In genomic region chr12:92432724-92433281, GRCh38 we compare ENCODE assay signal across 14 cellular contexts.
DNase-seq lines count a peak whose midpoint lies in the region; ATAC-seq and TF ChIP-seq lines count a peak whose summit lies in the region.
"Had no signal": no experiment of that assay in that cellular context is flagged by ENCODE, and none has a peak within 500 bp of the region (broad histone marks: within the 10 kb centered on the region; RNA-seq: fewer than 3 reads in every experiment).

No MANE protein-coding gene starts in this region.

- peaks cover 0 to 7% (median 5%) of the 10 kb centered on the region in 3 donors for H3K9me3 Mint-ChIP-seq in IgD-negative memory B cell

- DNase-seq in GM06990 (ENCODE audit: extremely low read depth, insufficient read length) (peak; percentile 77), hypothalamus (lab: John Stamatoyannopoulos, UW) (no peak), SIG-M5 (lab: John Stamatoyannopoulos, UW) (no peak), osteoblast (ENCODE audit: insufficient read length, low spot score, missing footprints) (no peak)
- no peak for DNase-seq in activated effector memory CD4-positive, alpha-beta T cell treated with Interleukin-2 at 50 U/mL for 16 hours
- DNase-seq: activated CD4-positive, alpha-beta T cell treated with anti-CD3 and anti-CD28 coated beads for 1 hour; GM23248; immature natural killer cell; PC-3 had no signal

- no peak overlapping the region for H2AFZ ChIP-seq in osteoblast (ENCODE audit: low read length)
- H2AFZ ChIP-seq: GM23248 had no signal

- H4K20me1 ChIP-seq in osteoblast (ENCODE audit: insufficient read depth, low read length), result no peaks in the 10 kb centered on the region

- no peaks in the 10 kb centered on the region for H3K36me3 Mint-ChIP-seq in IgD-negative memory B cell

- H3K27ac ChIP-seq in osteoblast (ENCODE audit: low read depth, low read length), result no peak overlapping the region
- H3K27ac ChIP-seq: epithelial cell of prostate, GM23248, parathyroid adenoma had no signal

- H3K27me3 ChIP-seq in GM06990 (replicated peaks; ENCODE audit: control insufficient read depth, insufficient read depth, low read length) (no peaks in the 10 kb centered on the region), osteoblast (ENCODE audit: insufficient read depth, low read length) (no peaks in the 10 kb centered on the region)

- peaks cover 55 to 60% (median 55%) of the 10 kb centered on the region in 3 donors for H3K4me1 Mint-ChIP-seq in IgD-negative memory B cell

- H3K9me3 ChIP-seq in osteoblast (ENCODE audit: low read depth, low read length), result no peaks in the 10 kb centered on the region

- H3K4me2 ChIP-seq in osteoblast (ENCODE audit: insufficient read depth, low read length), result no peak overlapping the region

- H3K36me3 ChIP-seq in GM06990 (ENCODE audit: control insufficient read depth, insufficient read depth, low read length), result no peaks in the 10 kb centered on the region
- H3K36me3 ChIP-seq in osteoblast (ENCODE audit: insufficient read depth, low read length), result no peaks in the 10 kb centered on the region

- TF ChIP-seq CTCF in GM06990 (IDR thresholded peaks at IDR 0.05; ENCODE audit: insufficient read depth, low read length, poor library complexity, severe bottlenecking) (no peak), osteoblast (IDR thresholded peaks at IDR 0.05; ENCODE audit: extremely low read depth, low read depth, low read length) (no peak)

- no peaks in the 10 kb centered on the region for H3K27me3 Mint-ChIP-seq in IgD-negative memory B cell

- no peaks in the 10 kb centered on the region for H3K79me2 ChIP-seq in osteoblast (ENCODE audit: insufficient read depth, low read length)
- H3K79me2 ChIP-seq: parathyroid adenoma had no signal

- no peaks in the 10 kb centered on the region for H3K4me1 ChIP-seq in osteoblast (ENCODE audit: insufficient read depth, low read length)

- H3K4me3 Mint-ChIP-seq in IgD-negative memory B cell, result peak overlapping the region; percentile 3 to 84 (median 69)

- peak overlapping the region; percentile 14 to 87 (median 54) for H3K27ac Mint-ChIP-seq in IgD-negative memory B cell

- peak overlapping the region; percentile 30; the same call in 1 of the 2 replicates for H3K4me3 ChIP-seq in GM06990 (replicated peaks; ENCODE audit: low read depth, low read length)
- H3K4me3 ChIP-seq in osteoblast (ENCODE audit: insufficient read depth, low read length), result no peak overlapping the region
- H3K4me3 ChIP-seq: GM23248 had no signal

- peak; percentile 70 for ATAC-seq in GM18909 (IDR thresholded peaks at IDR 0.05; ENCODE audit: poor library complexity, unreplicated experiment)
- peak; percentile 76 for ATAC-seq in HG02763 (IDR thresholded peaks at IDR 0.05; ENCODE audit: unreplicated experiment)
- ATAC-seq: PC-3 had no signal
